Comparison of ENCODE assay signal across 13 cellular contexts in the genomic region with DNA sequence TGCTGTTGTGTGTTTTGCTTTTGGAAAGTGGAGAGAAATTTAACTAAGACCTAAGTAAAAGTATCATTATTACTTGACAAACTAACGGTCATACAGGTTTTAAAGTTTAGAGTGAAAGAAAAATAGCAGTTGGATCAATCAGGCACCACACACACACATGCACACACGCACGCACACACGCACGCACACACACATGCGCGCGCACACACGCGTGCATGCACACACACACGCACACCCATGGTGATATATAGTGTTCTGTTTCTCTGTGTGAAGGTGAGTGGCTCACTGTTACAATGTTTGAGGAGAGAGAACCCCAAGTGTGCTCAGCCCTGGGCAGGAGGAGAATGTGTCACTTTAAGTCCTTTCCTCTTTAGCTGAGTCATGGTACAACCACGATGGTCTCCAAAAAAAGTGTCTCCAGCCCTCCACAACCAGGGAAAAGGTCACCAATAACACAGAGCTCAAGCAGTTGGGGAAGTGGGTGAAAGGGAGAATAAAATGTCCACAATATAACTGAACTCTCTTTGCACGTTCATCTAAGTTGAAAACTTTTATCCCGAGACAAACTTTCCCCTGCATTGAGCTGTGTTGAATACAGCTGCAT. TPM values are rescaled to one million over a fixed set of nuclear protein-coding genes. Genes with fewer than 3 reads are reported as not detected.
A peak's percentile ranks its signal among the peaks of the same experiment; 100 is the strongest.
DNase-seq lines count a peak whose midpoint lies in the region; ATAC-seq, FAIRE-seq and TF ChIP-seq lines count a peak whose summit lies in the region.
"Had no signal": no experiment of that assay in that cellular context is flagged by ENCODE, and none has a peak within 500 bp of the region (broad histone marks: within the 10 kb centered on the region; RNA-seq: fewer than 3 reads in every experiment).

No MANE protein-coding gene starts in this region.

- H3K4me2 ChIP-seq in mammary epithelial cell (ENCODE audit: insufficient read depth, low read depth, low read length), result no peak overlapping the region

- H3K36me3 ChIP-seq in mammary epithelial cell (ENCODE audit: insufficient read depth, low read length) (no peaks in the 10 kb centered on the region), lower lobe of right lung (no peaks in the 10 kb centered on the region)
- H3K36me3 ChIP-seq: pancreas had no signal

- H3K4me1 Mint-ChIP-seq in MCF 10A (ENCODE audit: insufficient read depth, unreplicated experiment) (peaks cover 6% of the 10 kb centered on the region), chondrocyte (ENCODE audit: low read depth) (peaks cover 32% of the 10 kb centered on the region)

- no peaks in the 10 kb centered on the region for H3K9me3 ChIP-seq in mammary epithelial cell (replicated peaks; ENCODE audit: insufficient read depth, low read length)
- no peaks in the 10 kb centered on the region for H3K9me3 ChIP-seq in lower lobe of right lung
- H3K9me3 ChIP-seq: pancreas had no signal

- H3K27ac Mint-ChIP-seq in MCF 10A (ENCODE audit: low read depth, unreplicated experiment) (no peak overlapping the region), chondrocyte (ENCODE audit: unreplicated experiment) (peak overlapping the region; percentile 3)

- H3K4me1 ChIP-seq in mammary epithelial cell (ENCODE audit: insufficient read depth, low read length) (no peaks in the 10 kb centered on the region), lower lobe of right lung (peaks cover 20% of the 10 kb centered on the region)
- H3K4me1 ChIP-seq: pancreas had no signal

- H3K27me3 ChIP-seq in mammary epithelial cell (ENCODE audit: insufficient read depth, low read length) (no peaks in the 10 kb centered on the region), lower lobe of right lung (ENCODE audit: low read depth) (no peaks in the 10 kb centered on the region)
- H3K27me3 ChIP-seq: pancreas had no signal

- peak; percentile 44 to 52 for ATAC-seq in lower lobe of right lung

- BruUV-seq in mammary epithelial cell (replicated peaks; lab: Mats Ljungman, UMichigan) (no TSS peak), MCF 10A (replicated peaks; lab: Mats Ljungman, UMichigan) (no TSS peak)

- no peaks in the 10 kb centered on the region for H4K20me1 ChIP-seq in mammary epithelial cell (ENCODE audit: insufficient read depth, low read length)

- POLR2A ChIA-PET in MCF 10A (lab: Yijun Ruan, JAX), result interaction anchor here (0.6 to 1.6 kb wide), 3 partner anchors 12 to 69 kb away, joined by 3 to 6 read pairs (median 3); no protein-coding TSS in a partner anchor

- H3K79me2 ChIP-seq in mammary epithelial cell (ENCODE audit: insufficient read depth, low read length), result no peaks in the 10 kb centered on the region

- H3K27me3 Mint-ChIP-seq in MCF 10A (ENCODE audit: insufficient read depth, unreplicated experiment) (no peaks in the 10 kb centered on the region), chondrocyte (ENCODE audit: low read depth) (no peaks in the 10 kb centered on the region)

- DNase-seq in mammary epithelial cell (no peak), MCF 10A (ENCODE audit: unreplicated experiment) (no peak), chondrocyte (ENCODE audit: low spot score) (no peak), lower lobe of right lung (no peak), urothelium cell line (ENCODE audit: low spot score) (peak; percentile 27), superior temporal gyrus (ENCODE audit: extremely low spot score) (no peak), NCI-H1417 (lab: John Stamatoyannopoulos, UW) (no peak)
- DNase-seq in activated CD4-positive, CD25-positive, alpha-beta regulatory T cell (lab: John Stamatoyannopoulos, UW), result no peak
- DNase-seq: aorta, NCI-H187 treated with DMSO at 0.1 percent for 48 hours, pancreas had no signal

- CTCF ChIA-PET in mammary epithelial cell (lab: Charles Lee; ENCODE audit: low non-redundant PET) (no interaction called here), MCF 10A (lab: Yijun Ruan, JAX) (interaction anchor here (1.1 to 1.7 kb wide), 3 partner anchors 9 to 137 kb away, joined by 3 to 7 read pairs (median 6); no protein-coding TSS in a partner anchor)

- intact Hi-C loops in mammary epithelial cell (cut with micrococcal nuclease), result no loop called here
- intact Hi-C loops in MCF 10A (cut with micrococcal nuclease), result no loop called here
- intact Hi-C loops in lower lobe of right lung (cut with DNase I), result no loop called here

- no peak overlapping the region for H3K4me3 ChIP-seq in mammary epithelial cell (replicated peaks in 1 of 3; ENCODE audit: insufficient read depth in 1 of 3, low read depth in 2 of 3, low read length in 3 of 3)
- peak overlapping the region; percentile 28 for H3K4me3 ChIP-seq in lower lobe of right lung
- H3K4me3 ChIP-seq: pancreas had no signal

- no peaks in the 10 kb centered on the region for H3K9me3 Mint-ChIP-seq in MCF 10A (ENCODE audit: unreplicated experiment)
- H3K9me3 Mint-ChIP-seq in chondrocyte (ENCODE audit: low read depth), result no peaks in the 10 kb centered on the region

- H3K9ac ChIP-seq in mammary epithelial cell (ENCODE audit: insufficient read depth, low read length), result no peak overlapping the region

- 100% methylated on average over 9 of the region's 14 CpGs for WGBS in mammary epithelial cell (ENCODE audit: low coverage, missing lambda C conversion rate)

- dilution Hi-C loops in mammary epithelial cell (cut with HindIII; ENCODE audit: low sequenced_read_pairs), result no loop called here

- in situ Hi-C loops in mammary epithelial cell (cut with MboI; ENCODE audit: low sequenced_read_pairs in 2 of 2), result no loop called here

- FAIRE-seq in urothelium cell line (lab: Jason Lieb, UNC), result no peak
- FAIRE-seq: pancreas, RCC 7860 had no signal

- TF ChIP-seq CTCF in mammary epithelial cell (conservative IDR thresholded peaks at IDR 0.05 in 1 of 2, IDR thresholded peaks at IDR 0.05 in 1 of 2; ENCODE audit: extremely low read depth in 1 of 2, insufficient read depth in 1 of 2, low read depth in 1 of 2, low read length in 2 of 2) (no peak), MCF 10A (IDR thresholded peaks at IDR 0.05; ENCODE audit: unreplicated experiment) (no peak), chondrocyte (IDR thresholded peaks at IDR 0.05) (no peak), lower lobe of right lung (IDR thresholded peaks at IDR 0.05) (no peak)

- H3K36me3 Mint-ChIP-seq in MCF 10A (ENCODE audit: insufficient read depth, unreplicated experiment) (no peaks in the 10 kb centered on the region), chondrocyte (ENCODE audit: low read depth) (no peaks in the 10 kb centered on the region)

- peak overlapping the region; percentile 42 for H2AFZ ChIP-seq in mammary epithelial cell (ENCODE audit: low read depth, low read length)

- H3K4me3 Mint-ChIP-seq in MCF 10A (ENCODE audit: unreplicated experiment) (no peak overlapping the region), chondrocyte (ENCODE audit: unreplicated experiment) (no peak overlapping the region)

- no peak overlapping the region for H3K27ac ChIP-seq in mammary epithelial cell (ENCODE audit: insufficient read depth, low read depth, low read length)
- H3K27ac ChIP-seq in lower lobe of right lung, result peak overlapping the region; percentile 34
- H3K27ac ChIP-seq: pancreas had no signal

RNA-seq across cellular contexts. Expression of gene ZNF366, which starts 3.2 kb away (rescaled TPM):
- total RNA-seq in mammary epithelial cell (not detected), MCF 10A (2022) (not detected in 2 replicates), chondrocyte (not detected in 3 replicates), lower lobe of right lung (13.6 TPM)
- not detected for polyA plus RNA-seq in mammary epithelial cell
- polyA minus RNA-seq in mammary epithelial cell, result not detected
- polyA plus RNA-seq: AG04450, aorta had no signal

Comparison
In these comparisons a context has a peak if more than half of its experiments do, and no peak if none do; other contexts are left out.
1. RNA of gene ZNF366, which starts 3.2 kb away (total RNA-seq): 13.6 TPM in lower lobe of right lung (single experiment); not detected in mammary epithelial cell, not detected in MCF 10A and not detected in chondrocyte; every median in the first group is over 10 times any median in the second.